In genomic region chr6:134029495-134030455, GRCh38 we compare ENCODE assay signal across 14 cellular contexts. TPM values are rescaled to one million over a fixed set of nuclear protein-coding genes. Genes with fewer than 3 reads are reported as not detected.
DNase-seq lines count a peak whose midpoint lies in the region; ATAC-seq, FAIRE-seq and TF ChIP-seq lines count a peak whose summit lies in the region.
"Had no signal": no experiment of that assay in that cellular context is flagged by ENCODE, and none has a peak within 500 bp of the region (broad histone marks: within the 10 kb centered on the region; RNA-seq: fewer than 3 reads in every experiment).

No MANE protein-coding gene starts in this region.

- H3K9me3 Mint-ChIP-seq in Calu3 (ENCODE audit: low read depth, unreplicated experiment): no peaks in the 10 kb centered on the region

- ATAC-seq in GM18517 (IDR thresholded peaks at IDR 0.05; ENCODE audit: unreplicated experiment): no peak
- ATAC-seq: HCT116 had no signal

- H3K27me3 Mint-ChIP-seq in Calu3 (ENCODE audit: unreplicated experiment): no peaks in the 10 kb centered on the region

- no peak for TF ChIP-seq CTCF in Calu3 (IDR thresholded peaks at IDR 0.05; ENCODE audit: unreplicated experiment)

- no peak overlapping the region for H3K27ac Mint-ChIP-seq in Calu3 (ENCODE audit: unreplicated experiment)

- DNase-seq in HTR-8/SVneo (ENCODE audit: insufficient read length, low spot score) (no peak), RPMI8226 (peak; percentile 15), epithelial cell of prostate (ENCODE audit: low read depth, low spot score) (no peak), putamen (ENCODE audit: low spot score) (peak; percentile 56), NCI-H2107 (lab: John Stamatoyannopoulos, UW) (no peak), Calu3 (no peak), mucosa of gallbladder (ENCODE audit: low spot score) (no peak)
- DNase-seq: GF-D8, NCI-H1694, nucleus accumbens had no signal

- H3K4me1 Mint-ChIP-seq in Calu3 (ENCODE audit: low read depth, unreplicated experiment): peaks cover 73% of the 10 kb centered on the region

- intact Hi-C loops in Calu3 (cut with micrococcal nuclease; ENCODE audit: unreplicated experiment): no loop called here

- H3K27ac ChIP-seq in epithelial cell of prostate: peak overlapping the region; percentile 23
- H3K27ac ChIP-seq: cardiac muscle cell, SK-N-MC had no signal

- H3K36me3 Mint-ChIP-seq in Calu3 (ENCODE audit: insufficient read depth, unreplicated experiment): peaks cover 5% of the 10 kb centered on the region

- peak; percentile 13 for FAIRE-seq in HTR-8/SVneo (lab: Jason Lieb, UNC)

- no peak overlapping the region for H3K4me3 Mint-ChIP-seq in Calu3 (ENCODE audit: low read depth, unreplicated experiment)

- CTCF ChIA-PET in Calu3 (lab: Charles Lee): no interaction called here

- no TSS peak for BruUV-seq in Calu3 (replicated peaks; lab: Mats Ljungman, UMichigan)

RNA-seq across cellular contexts. Expression of gene SLC2A12, which starts 22.6 kb away (rescaled TPM):
- total RNA-seq in Calu3 (2022): 12.7 and 15.8 TPM in 2 replicates
- total RNA-seq in mucosa of gallbladder: 10.8 TPM

Comparison
In these comparisons a context has a peak if more than half of its experiments do, and no peak if none do; other contexts are left out.
1. DNase-seq: peak in RPMI8226 (single experiment) and putamen (single experiment); none in HTR-8/SVneo (single experiment), epithelial cell of prostate (single experiment), NCI-H2107 (single experiment), Calu3 (single experiment) and mucosa of gallbladder (single experiment).